ENCODE assay signal across 1 cellular context in genomic region chr21:33588485-33589335, GRCh38.
TF ChIP-seq lines count a peak whose summit lies in the region.

A gene with protein sequence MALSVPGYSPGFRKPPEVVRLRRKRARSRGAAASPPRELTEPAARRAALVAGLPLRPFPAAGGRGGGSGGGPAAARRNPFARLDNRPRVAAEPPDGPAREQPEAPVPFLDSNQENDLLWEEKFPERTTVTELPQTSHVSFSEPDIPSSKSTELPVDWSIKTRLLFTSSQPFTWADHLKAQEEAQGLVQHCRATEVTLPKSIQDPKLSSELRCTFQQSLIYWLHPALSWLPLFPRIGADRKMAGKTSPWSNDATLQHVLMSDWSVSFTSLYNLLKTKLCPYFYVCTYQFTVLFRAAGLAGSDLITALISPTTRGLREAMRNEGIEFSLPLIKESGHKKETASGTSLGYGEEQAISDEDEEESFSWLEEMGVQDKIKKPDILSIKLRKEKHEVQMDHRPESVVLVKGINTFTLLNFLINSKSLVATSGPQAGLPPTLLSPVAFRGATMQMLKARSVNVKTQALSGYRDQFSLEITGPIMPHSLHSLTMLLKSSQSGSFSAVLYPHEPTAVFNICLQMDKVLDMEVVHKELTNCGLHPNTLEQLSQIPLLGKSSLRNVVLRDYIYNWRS (minus strand): TSS chr21:33588684. CDS start chr21:33588641, 43 bp downstream.

TF ChIP-seq in HepG2, 621 proteins besides CTCF, POLR2A, EP300 and RAD21 (continued from another document and continues in another):
- TF ChIP-seq, protein P1, sequence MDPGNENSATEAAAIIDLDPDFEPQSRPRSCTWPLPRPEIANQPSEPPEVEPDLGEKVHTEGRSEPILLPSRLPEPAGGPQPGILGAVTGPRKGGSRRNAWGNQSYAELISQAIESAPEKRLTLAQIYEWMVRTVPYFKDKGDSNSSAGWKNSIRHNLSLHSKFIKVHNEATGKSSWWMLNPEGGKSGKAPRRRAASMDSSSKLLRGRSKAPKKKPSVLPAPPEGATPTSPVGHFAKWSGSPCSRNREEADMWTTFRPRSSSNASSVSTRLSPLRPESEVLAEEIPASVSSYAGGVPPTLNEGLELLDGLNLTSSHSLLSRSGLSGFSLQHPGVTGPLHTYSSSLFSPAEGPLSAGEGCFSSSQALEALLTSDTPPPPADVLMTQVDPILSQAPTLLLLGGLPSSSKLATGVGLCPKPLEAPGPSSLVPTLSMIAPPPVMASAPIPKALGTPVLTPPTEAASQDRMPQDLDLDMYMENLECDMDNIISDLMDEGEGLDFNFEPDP (CRISPR knock-in tag; conservative IDR thresholded peaks at IDR 0.05): no peak
- TF ChIP-seq, protein P2, sequence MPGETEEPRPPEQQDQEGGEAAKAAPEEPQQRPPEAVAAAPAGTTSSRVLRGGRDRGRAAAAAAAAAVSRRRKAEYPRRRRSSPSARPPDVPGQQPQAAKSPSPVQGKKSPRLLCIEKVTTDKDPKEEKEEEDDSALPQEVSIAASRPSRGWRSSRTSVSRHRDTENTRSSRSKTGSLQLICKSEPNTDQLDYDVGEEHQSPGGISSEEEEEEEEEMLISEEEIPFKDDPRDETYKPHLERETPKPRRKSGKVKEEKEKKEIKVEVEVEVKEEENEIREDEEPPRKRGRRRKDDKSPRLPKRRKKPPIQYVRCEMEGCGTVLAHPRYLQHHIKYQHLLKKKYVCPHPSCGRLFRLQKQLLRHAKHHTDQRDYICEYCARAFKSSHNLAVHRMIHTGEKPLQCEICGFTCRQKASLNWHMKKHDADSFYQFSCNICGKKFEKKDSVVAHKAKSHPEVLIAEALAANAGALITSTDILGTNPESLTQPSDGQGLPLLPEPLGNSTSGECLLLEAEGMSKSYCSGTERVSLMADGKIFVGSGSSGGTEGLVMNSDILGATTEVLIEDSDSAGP (CRISPR knock-in tag; IDR thresholded peaks at IDR 0.05; ENCODE audit: borderline replicate concordance): 0 out of 2 replicates have a peak, but pooled peaks have one; percentile 24
- TF ChIP-seq ARNT (IDR thresholded peaks at IDR 0.05): no peak
- no peak for TF ChIP-seq ZNF18 (CRISPR knock-in tag; IDR thresholded peaks at IDR 0.05; ENCODE audit: insufficient replicate concordance)
- TF ChIP-seq MEF2D (CRISPR knock-in tag; IDR thresholded peaks at IDR 0.05): peak; percentile 48; the same call in 1 of the 2 replicates
- TF ChIP-seq, protein P3, sequence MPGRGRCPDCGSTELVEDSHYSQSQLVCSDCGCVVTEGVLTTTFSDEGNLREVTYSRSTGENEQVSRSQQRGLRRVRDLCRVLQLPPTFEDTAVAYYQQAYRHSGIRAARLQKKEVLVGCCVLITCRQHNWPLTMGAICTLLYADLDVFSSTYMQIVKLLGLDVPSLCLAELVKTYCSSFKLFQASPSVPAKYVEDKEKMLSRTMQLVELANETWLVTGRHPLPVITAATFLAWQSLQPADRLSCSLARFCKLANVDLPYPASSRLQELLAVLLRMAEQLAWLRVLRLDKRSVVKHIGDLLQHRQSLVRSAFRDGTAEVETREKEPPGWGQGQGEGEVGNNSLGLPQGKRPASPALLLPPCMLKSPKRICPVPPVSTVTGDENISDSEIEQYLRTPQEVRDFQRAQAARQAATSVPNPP (CRISPR knock-in tag; IDR thresholded peaks at IDR 0.05): 0 out of 2 replicates have a peak, but pooled peaks have one; percentile 42
- TF ChIP-seq POLR2AphosphoS2 (IDR thresholded peaks at IDR 0.05; ENCODE audit: low read depth, low read length): no peak
- no peak for TF ChIP-seq ZNF773 (CRISPR knock-in tag; IDR thresholded peaks at IDR 0.05; ENCODE audit: borderline replicate concordance)
- TF ChIP-seq CENPBD1 (CRISPR knock-in tag; IDR thresholded peaks at IDR 0.05; ENCODE audit: borderline replicate concordance, low read depth): no peak
- TF ChIP-seq FOXJ3 (CRISPR knock-in tag; IDR thresholded peaks at IDR 0.05; ENCODE audit: borderline replicate concordance): no peak; the same call in 1 of the 2 replicates
- peak; percentile 94 for TF ChIP-seq ZC3H13 (CRISPR knock-in tag; IDR thresholded peaks at IDR 0.05)
- TF ChIP-seq U2AF2 (IDR thresholded peaks at IDR 0.05; ENCODE audit: low read depth, low read length): no peak
- peak; percentile 68; the same call in 1 of the 2 replicates for TF ChIP-seq ZNF580 (CRISPR knock-in tag; IDR thresholded peaks at IDR 0.05; ENCODE audit: borderline replicate concordance, low read depth)
- 0 out of 2 replicates have a peak, but pooled peaks have one; percentile 5 for TF ChIP-seq SIX4 (CRISPR knock-in tag; IDR thresholded peaks at IDR 0.05)
- TF ChIP-seq ZFP36L1 (CRISPR knock-in tag; IDR thresholded peaks at IDR 0.05): 0 out of 2 replicates have a peak, but pooled peaks have one; percentile 47
- TF ChIP-seq ZNF33B (CRISPR knock-in tag; IDR thresholded peaks at IDR 0.05): no peak
- TF ChIP-seq, protein P4, sequence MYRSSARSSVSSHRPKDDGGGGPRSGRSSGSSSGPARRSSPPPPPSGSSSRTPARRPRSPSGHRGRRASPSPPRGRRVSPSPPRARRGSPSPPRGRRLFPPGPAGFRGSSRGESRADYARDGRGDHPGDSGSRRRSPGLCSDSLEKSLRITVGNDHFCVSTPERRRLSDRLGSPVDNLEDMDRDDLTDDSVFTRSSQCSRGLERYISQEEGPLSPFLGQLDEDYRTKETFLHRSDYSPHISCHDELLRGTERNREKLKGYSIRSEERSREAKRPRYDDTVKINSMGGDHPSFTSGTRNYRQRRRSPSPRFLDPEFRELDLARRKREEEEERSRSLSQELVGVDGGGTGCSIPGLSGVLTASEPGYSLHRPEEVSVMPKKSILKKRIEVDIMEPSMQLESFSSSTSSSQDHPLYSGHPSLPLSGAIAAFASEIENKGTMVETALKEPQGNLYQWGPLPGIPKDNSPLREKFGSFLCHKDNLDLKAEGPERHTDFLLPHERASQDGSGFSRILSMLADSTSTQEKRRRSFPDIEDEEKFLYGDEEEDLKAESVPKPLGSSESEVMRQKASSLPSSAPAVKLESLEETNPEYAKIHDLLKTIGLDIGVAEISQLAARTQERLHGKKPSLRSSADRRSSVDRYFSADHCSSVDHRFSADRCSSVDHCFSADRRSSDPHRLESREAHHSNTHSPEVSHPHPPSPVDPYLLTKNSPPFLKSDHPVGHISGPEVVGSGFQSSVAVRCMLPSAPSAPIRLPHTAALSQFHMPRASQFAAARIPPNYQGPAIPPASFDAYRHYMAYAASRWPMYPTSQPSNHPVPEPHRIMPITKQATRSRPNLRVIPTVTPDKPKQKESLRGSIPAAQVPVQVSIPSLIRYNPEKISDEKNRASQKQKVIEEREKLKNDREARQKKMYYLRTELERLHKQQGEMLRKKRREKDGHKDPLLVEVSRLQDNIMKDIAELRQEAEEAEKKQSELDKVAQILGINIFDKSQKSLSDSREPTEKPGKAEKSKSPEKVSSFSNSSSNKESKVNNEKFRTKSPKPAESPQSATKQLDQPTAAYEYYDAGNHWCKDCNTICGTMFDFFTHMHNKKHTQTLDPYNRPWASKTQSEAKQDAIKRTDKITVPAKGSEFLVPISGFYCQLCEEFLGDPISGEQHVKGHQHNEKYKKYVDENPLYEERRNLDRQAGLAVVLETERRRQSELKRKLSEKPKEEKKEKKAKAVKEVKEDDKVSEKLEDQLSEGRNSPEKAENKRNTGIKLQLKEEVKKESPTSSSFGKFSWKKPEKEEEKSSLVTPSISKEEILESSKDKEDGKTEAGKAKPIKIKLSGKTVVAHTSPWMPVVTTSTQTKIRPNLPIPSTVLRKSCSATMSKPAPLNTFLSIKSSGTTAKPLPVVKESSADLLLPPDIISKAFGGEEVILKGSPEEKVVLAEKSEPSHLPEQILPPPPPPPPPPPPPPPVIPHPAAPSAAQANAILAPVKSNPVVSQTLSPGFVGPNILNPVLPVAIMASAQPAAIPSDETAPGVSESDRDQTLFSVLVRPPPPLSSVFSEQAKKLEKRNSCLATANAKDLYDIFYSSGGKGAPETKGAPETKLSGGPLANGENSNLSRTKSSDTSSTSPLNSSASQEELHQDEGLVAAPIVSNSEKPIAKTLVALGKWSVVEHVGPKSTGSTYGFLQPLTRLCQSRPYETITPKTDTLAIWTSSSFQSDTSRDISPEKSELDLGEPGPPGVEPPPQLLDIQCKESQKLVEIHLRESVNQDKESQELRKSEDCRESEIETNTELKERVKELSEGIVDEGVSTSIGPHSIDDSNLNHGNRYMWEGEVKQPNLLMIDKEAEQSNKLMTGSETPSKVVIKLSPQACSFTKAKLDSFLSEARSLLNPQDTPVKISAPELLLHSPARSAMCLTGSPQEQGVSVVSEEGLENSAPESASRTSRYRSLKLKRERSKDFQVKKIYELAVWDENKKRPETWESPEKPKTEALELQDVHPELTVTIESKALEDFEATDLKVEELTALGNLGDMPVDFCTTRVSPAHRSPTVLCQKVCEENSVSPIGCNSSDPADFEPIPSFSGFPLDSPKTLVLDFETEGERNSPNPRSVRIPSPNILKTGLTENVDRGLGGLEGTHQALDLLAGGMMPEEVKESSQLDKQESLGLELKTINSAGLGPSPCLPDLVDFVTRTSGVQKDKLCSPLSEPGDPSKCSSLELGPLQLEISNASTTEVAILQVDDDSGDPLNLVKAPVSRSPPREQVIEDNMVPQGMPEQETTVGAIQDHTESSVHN (CRISPR knock-in tag; IDR thresholded peaks at IDR 0.05): 0 out of 2 replicates have a peak, but pooled peaks have one; percentile 30
- no peak for TF ChIP-seq HINFP (CRISPR knock-in tag; IDR thresholded peaks at IDR 0.05; ENCODE audit: low read depth)
- TF ChIP-seq ZSCAN5A (CRISPR knock-in tag; IDR thresholded peaks at IDR 0.05; ENCODE audit: borderline replicate concordance): no peak
- TF ChIP-seq ZNF383 (CRISPR knock-in tag; IDR thresholded peaks at IDR 0.05; ENCODE audit: borderline replicate concordance): no peak
- TF ChIP-seq ZNF546 (CRISPR knock-in tag; conservative IDR thresholded peaks at IDR 0.05): no peak
- TF ChIP-seq ZBTB20 (CRISPR knock-in tag; IDR thresholded peaks at IDR 0.05; ENCODE audit: borderline replicate concordance, low read depth): no peak; the same call in 1 of the 2 replicates
- 0 out of 2 replicates have a peak, but pooled peaks have one; percentile 53 for TF ChIP-seq REPIN1 (CRISPR knock-in tag; IDR thresholded peaks at IDR 0.05; ENCODE audit: borderline replicate concordance, low read depth)
- no peak for TF ChIP-seq REST (IDR thresholded peaks at IDR 0.05; ENCODE audit: borderline replicate concordance in 1 of 2, low read depth in 1 of 2, low read length in 2 of 2)
